Comparison of ENCODE assay signal across 25 cellular contexts in the genomic region with DNA sequence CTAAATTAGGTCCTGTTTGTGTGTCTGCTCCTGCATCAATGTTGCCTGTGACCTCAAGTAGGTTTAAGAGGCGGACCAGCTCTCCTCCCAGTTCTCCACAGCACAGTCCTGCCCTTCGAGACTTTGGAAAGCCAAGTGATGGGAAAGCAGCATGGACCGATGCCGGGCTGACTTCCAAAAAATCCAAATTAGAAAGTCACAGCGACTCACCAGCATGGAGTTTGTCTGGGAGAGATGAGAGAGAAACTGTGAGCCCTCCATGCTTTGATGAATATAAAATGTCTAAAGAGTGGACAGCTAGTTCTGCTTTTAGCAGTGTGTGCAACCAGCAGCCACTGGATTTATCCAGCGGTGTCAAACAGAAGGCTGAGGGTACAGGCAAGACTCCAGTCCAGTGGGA.
DNase-seq lines count a peak whose midpoint lies in the region; ATAC-seq and TF ChIP-seq lines count a peak whose summit lies in the region.
"Had no signal": no experiment of that assay in that cellular context is flagged by ENCODE, and none has a peak within 500 bp of the region (broad histone marks: within the 10 kb centered on the region; RNA-seq: fewer than 3 reads in every experiment).

No MANE protein-coding gene starts in this region.

- no peak overlapping the region for H3K4me3 ChIP-seq in AG10803 (ENCODE audit: low read length)
- H3K4me3 ChIP-seq: esophagus muscularis mucosa, testis had no signal

- no peaks in the 10 kb centered on the region for H3K9me3 Mint-ChIP-seq in memory B cell
- H3K9me3 Mint-ChIP-seq: activated CD4-positive, alpha-beta memory T cell treated with anti-CD3 and anti-CD28 coated beads for 36 hours; central memory CD8-positive, alpha-beta T cell; stimulated activated memory B cell treated with anti-CD40 and anti-IgM and Interleukin-4, amounts not matched to agents 10 μg/mL and 1 μg/mL and 100 μg/mL, for 72 hours had no signal

- peak overlapping the region; percentile 84 for H3K27ac Mint-ChIP-seq in memory B cell
- H3K27ac Mint-ChIP-seq: activated CD4-positive, alpha-beta memory T cell treated with anti-CD3 and anti-CD28 coated beads for 36 hours had no signal

- H3K4me1 Mint-ChIP-seq in memory B cell, result peaks cover 37% of the 10 kb centered on the region

- H3K27me3 Mint-ChIP-seq in memory B cell, result no peaks in the 10 kb centered on the region
- H3K27me3 Mint-ChIP-seq: activated CD4-positive, alpha-beta memory T cell treated with anti-CD3 and anti-CD28 coated beads for 36 hours; CD4-positive, alpha-beta memory T cell; central memory CD8-positive, alpha-beta T cell; stimulated activated memory B cell treated with anti-CD40 and anti-IgM and Interleukin-4, amounts not matched to agents 10 μg/mL and 1 μg/mL and 100 μg/mL, for 72 hours had no signal

- TF ChIP-seq CTCF in AG10803 (conservative IDR thresholded peaks at IDR 0.05; ENCODE audit: low read length) (no peak), omental fat pad (IDR thresholded peaks at IDR 0.05) (no peak)

- peak; percentile 51 for DNase-seq in AG10803 (ENCODE audit: low read depth)
- DNase-seq in EL, result peak; percentile 55
- DNase-seq in RPMI7951 (ENCODE audit: low read depth), result peak; percentile 9
- DNase-seq in memory B cell (ENCODE audit: low spot score in 2 of 2), result no peak
- no peak for DNase-seq in NOMO-1 treated with DMSO at 0.1 percent for 48 hours (lab: John Stamatoyannopoulos, UW; ENCODE audit: unreplicated experiment)
- DNase-seq in A172 (ENCODE audit: low spot score), result no peak
- DNase-seq in GM19240 (ENCODE audit: insufficient read length, low spot score), result no peak
- DNase-seq in omental fat pad (ENCODE audit: low spot score), result no peak
- DNase-seq: activated CD4-positive, alpha-beta memory T cell treated with anti-CD3 and anti-CD28 coated beads for 36 hours; CD4-positive, alpha-beta memory T cell; dermis blood vessel endothelial cell; hippocampal formation; KBM-7; left colon; mesenchymal stem cell; NCI-H1436 treated with DMSO at 0.1 percent for 48 hours; NCI-H526; NK-92 treated with Interleukin-12 subunit alpha and Interleukin-12 subunit beta, amount 100 ng/mL, for 24 hours; stimulated activated CD4-positive, alpha-beta T cell treated with anti-CD3 and anti-CD28 coated beads, Interleukin-4, amount 100 ng/mL, for 4 hours; T-helper 1 cell; testis had no signal

- no peak overlapping the region for H3K4me3 Mint-ChIP-seq in memory B cell
- H3K4me3 Mint-ChIP-seq: activated CD4-positive, alpha-beta memory T cell treated with anti-CD3 and anti-CD28 coated beads for 36 hours; CD4-positive, alpha-beta memory T cell; central memory CD8-positive, alpha-beta T cell; stimulated activated memory B cell treated with anti-CD40 and anti-IgM and Interleukin-4, amounts not matched to agents 10 μg/mL and 1 μg/mL and 100 μg/mL, for 72 hours had no signal

- ATAC-seq in memory B cell (ENCODE audit: low read depth) (no peak), omental fat pad (ENCODE audit: low FRiP score) (no peak)
- ATAC-seq: left colon; Panc1; stimulated activated memory B cell treated with anti-CD40 and anti-IgM and Interleukin-4, amounts not matched to agents 10 μg/mL and 1 μg/mL and 100 μg/mL, for 72 hours had no signal

- H3K36me3 Mint-ChIP-seq in memory B cell, result peaks cover 39% of the 10 kb centered on the region

Comparison
In these comparisons a context has a peak if more than half of its experiments do, and no peak if none do; other contexts are left out.
1. DNase-seq: peak in AG10803 (single experiment), EL (single experiment) and RPMI7951 (single experiment); none in memory B cell (0 of 2), NOMO-1 treated with DMSO at 0.1 percent for 48 hours (single experiment), A172 (single experiment), GM19240 (single experiment) and omental fat pad (single experiment).